In genomic region chr3:45021524-45021923, GRCh38 we compare ENCODE assay signal across 1 cellular context.
TF ChIP-seq lines count a peak whose summit lies in the region.

No MANE protein-coding gene starts in this region.

TF ChIP-seq in GM23338, 12 proteins besides CTCF, POLR2A, EP300 and RAD21:
- no peak for TF ChIP-seq EZH2phosphoT487 (IDR thresholded peaks at IDR 0.05; ENCODE audit: unreplicated experiment)
- no peak for TF ChIP-seq CREB1 (CRISPR knock-in tag; IDR thresholded peaks at IDR 0.05; ENCODE audit: low read depth)
- TF ChIP-seq, protein P1, sequence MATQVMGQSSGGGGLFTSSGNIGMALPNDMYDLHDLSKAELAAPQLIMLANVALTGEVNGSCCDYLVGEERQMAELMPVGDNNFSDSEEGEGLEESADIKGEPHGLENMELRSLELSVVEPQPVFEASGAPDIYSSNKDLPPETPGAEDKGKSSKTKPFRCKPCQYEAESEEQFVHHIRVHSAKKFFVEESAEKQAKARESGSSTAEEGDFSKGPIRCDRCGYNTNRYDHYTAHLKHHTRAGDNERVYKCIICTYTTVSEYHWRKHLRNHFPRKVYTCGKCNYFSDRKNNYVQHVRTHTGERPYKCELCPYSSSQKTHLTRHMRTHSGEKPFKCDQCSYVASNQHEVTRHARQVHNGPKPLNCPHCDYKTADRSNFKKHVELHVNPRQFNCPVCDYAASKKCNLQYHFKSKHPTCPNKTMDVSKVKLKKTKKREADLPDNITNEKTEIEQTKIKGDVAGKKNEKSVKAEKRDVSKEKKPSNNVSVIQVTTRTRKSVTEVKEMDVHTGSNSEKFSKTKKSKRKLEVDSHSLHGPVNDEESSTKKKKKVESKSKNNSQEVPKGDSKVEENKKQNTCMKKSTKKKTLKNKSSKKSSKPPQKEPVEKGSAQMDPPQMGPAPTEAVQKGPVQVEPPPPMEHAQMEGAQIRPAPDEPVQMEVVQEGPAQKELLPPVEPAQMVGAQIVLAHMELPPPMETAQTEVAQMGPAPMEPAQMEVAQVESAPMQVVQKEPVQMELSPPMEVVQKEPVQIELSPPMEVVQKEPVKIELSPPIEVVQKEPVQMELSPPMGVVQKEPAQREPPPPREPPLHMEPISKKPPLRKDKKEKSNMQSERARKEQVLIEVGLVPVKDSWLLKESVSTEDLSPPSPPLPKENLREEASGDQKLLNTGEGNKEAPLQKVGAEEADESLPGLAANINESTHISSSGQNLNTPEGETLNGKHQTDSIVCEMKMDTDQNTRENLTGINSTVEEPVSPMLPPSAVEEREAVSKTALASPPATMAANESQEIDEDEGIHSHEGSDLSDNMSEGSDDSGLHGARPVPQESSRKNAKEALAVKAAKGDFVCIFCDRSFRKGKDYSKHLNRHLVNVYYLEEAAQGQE (IDR thresholded peaks at IDR 0.05; ENCODE audit: unreplicated experiment) = no peak
TF ChIP-seq in GM23338: peak in this region for 0.
